In genomic region chr12:3631272-3631637, GRCh38 we compare ENCODE assay signal across 1 cellular context.
TF ChIP-seq lines count a peak whose summit lies in the region.

No MANE protein-coding gene starts in this region.

TF ChIP-seq in HepG2, 621 proteins besides CTCF, POLR2A, EP300 and RAD21 (continued from another document):
- TF ChIP-seq TRIM22 (IDR thresholded peaks at IDR 0.05) = no peak
